ENCODE assay signal across 9 cellular contexts in the genomic region with DNA sequence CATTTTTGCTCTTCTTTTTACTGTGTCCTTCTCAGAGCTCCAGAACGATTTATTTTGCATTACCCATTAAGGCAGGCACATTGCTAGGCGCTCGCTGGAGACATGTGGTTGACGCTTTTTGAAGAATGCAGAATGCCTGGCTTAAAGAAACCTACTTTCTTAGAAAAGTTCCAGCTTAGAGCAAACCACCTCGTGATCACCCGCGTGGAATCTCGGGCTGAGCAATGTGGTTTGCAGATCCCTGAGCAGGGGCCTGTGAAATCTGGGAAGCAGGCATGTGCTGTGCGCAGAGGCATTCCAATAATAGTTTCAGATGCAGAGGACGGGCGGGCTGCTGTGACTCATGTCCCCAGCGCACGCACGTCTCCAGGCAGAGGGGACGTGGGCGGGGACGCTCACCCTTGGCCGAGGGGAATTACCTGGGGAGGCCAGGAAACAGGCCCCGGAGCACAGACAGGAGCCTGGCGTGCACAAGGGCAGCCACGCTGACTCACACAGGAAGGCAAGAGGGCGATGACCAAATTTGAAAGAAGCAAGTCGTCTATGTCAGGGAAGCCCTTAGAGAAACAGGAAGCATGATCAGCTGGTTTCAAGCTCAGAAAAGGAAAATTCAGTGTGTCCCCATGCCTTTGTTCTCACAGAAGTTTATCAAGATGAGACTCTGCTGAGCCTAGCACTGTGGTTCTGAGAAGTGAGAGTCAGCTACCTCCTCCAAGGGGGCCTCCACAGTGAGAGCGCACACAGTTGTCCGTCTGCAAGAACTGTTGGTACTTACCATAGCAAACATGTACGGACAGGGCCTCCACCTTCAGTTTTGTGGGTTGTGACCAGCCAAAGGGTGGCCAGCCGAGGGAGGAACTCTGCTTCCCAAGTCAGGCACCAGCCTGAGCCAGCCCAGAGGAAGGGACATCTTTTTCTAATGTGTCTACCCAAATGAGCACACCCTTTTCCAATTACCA.
DNase-seq lines count a peak whose midpoint lies in the region; ATAC-seq and TF ChIP-seq lines count a peak whose summit lies in the region.
"Had no signal": no experiment of that assay in that cellular context is flagged by ENCODE, and none has a peak within 500 bp of the region (broad histone marks: within the 10 kb centered on the region; RNA-seq: fewer than 3 reads in every experiment).

No MANE protein-coding gene starts in this region.

- peak overlapping the region in 7 of 12 donors; percentile 6 to 23 (median 20) for H3K4me3 ChIP-seq in heart left ventricle
- no peak overlapping the region for H3K4me3 ChIP-seq in urinary bladder (ENCODE audit: low read depth, low read length)

- TF ChIP-seq POLR2A in heart left ventricle (IDR thresholded peaks at IDR 0.05) = no peak

- WGBS in heart left ventricle, 4 donors = 20 to 27% (median 24%) methylated on average over 24 to 27 of the region's 27 CpGs
- WGBS in urinary bladder = 50% methylated on average over 27 of the region's 27 CpGs

- peak overlapping the region; percentile 91 for H3K27ac Mint-ChIP-seq in activated naive CD8-positive, alpha-beta T cell

- H3K27me3 Mint-ChIP-seq in activated naive CD8-positive, alpha-beta T cell = no peaks in the 10 kb centered on the region

- H3K4me1 ChIP-seq in heart left ventricle = peaks cover 0 to 48% (median 16%) of the 10 kb centered on the region in 12 donors
- peaks cover 1% of the 10 kb centered on the region for H3K4me1 ChIP-seq in urinary bladder (ENCODE audit: insufficient read depth)

- DNase-seq in NK-92 treated with Interleukin-12 subunit alpha and Interleukin-12 subunit beta, amount 100 ng/mL, for 24 hours (lab: John Stamatoyannopoulos, UW) = peak; percentile 95
- DNase-seq in NK-92 (lab: John Stamatoyannopoulos, UW; ENCODE audit: unreplicated experiment) (no peak), heart left ventricle (peak; percentile 82 to 96 (median 88)), renal cortical epithelial cell (ENCODE audit: low read depth) (peak; percentile 98)

- no peaks in the 10 kb centered on the region for H3K9me3 ChIP-seq in heart left ventricle

- H3K36me3 Mint-ChIP-seq in activated naive CD8-positive, alpha-beta T cell = no peaks in the 10 kb centered on the region

- intact Hi-C loops in heart left ventricle (cut with DNase I) = no loop called here

- peaks cover 56% of the 10 kb centered on the region for H3K4me1 Mint-ChIP-seq in activated naive CD8-positive, alpha-beta T cell (ENCODE audit: low read depth)

- H3K27me3 ChIP-seq in heart left ventricle = no peaks in the 10 kb centered on the region

- no peak for TF ChIP-seq CTCF in heart left ventricle (IDR thresholded peaks at IDR 0.05)

- peak; percentile 96 for ATAC-seq in HG03139 (IDR thresholded peaks at IDR 0.05; ENCODE audit: unreplicated experiment)
- peak; percentile 94 for ATAC-seq in SK-N-SH treated with all-trans-retinoic acid at 6 μM for 48 hours
- peak; percentile 86 to 99 (median 98) for ATAC-seq in heart left ventricle

- no peaks in the 10 kb centered on the region for H3K9me3 Mint-ChIP-seq in activated naive CD8-positive, alpha-beta T cell (ENCODE audit: low read depth)

- peak overlapping the region; percentile 70 for H3K4me3 Mint-ChIP-seq in activated naive CD8-positive, alpha-beta T cell

- no peaks in the 10 kb centered on the region for H3K36me3 ChIP-seq in heart left ventricle
- no peaks in the 10 kb centered on the region for H3K36me3 ChIP-seq in urinary bladder (ENCODE audit: insufficient read depth)

- H3K27ac ChIP-seq in heart left ventricle (peak overlapping the region; percentile 10 to 92 (median 68)), urinary bladder (ENCODE audit: low read depth) (peak overlapping the region; percentile 81)
- H3K27ac ChIP-seq: 22Rv1 had no signal

TF ChIP-seq in SK-N-SH treated with all-trans-retinoic acid at 6 μM for 48 hours, 23 proteins besides CTCF, POLR2A, EP300 and RAD21 (continues in another document):
- no peak for TF ChIP-seq ZNF70 (CRISPR knock-in tag; IDR thresholded peaks at IDR 0.05)
- TF ChIP-seq ZFP30 (CRISPR knock-in tag; IDR thresholded peaks at IDR 0.05) = no peak
- TF ChIP-seq ESRRG (CRISPR knock-in tag; IDR thresholded peaks at IDR 0.05) = no peak
- peak; percentile 57; the same call in 1 of the 2 replicates for TF ChIP-seq CSDC2 (CRISPR knock-in tag; IDR thresholded peaks at IDR 0.05)
- TF ChIP-seq, protein P1, sequence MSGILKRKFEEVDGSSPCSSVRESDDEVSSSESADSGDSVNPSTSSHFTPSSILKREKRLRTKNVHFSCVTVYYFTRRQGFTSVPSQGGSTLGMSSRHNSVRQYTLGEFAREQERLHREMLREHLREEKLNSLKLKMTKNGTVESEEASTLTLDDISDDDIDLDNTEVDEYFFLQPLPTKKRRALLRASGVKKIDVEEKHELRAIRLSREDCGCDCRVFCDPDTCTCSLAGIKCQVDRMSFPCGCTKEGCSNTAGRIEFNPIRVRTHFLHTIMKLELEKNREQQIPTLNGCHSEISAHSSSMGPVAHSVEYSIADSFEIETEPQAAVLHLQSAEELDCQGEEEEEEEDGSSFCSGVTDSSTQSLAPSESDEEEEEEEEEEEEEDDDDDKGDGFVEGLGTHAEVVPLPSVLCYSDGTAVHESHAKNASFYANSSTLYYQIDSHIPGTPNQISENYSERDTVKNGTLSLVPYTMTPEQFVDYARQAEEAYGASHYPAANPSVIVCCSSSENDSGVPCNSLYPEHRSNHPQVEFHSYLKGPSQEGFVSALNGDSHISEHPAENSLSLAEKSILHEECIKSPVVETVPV (CRISPR knock-in tag; IDR thresholded peaks at IDR 0.05) = no peak
- TF ChIP-seq POU6F1 (CRISPR knock-in tag; IDR thresholded peaks at IDR 0.05; ENCODE audit: borderline replicate concordance, low read depth) = 0 out of 2 replicates have a peak, but pooled peaks have one; percentile 44
- TF ChIP-seq, protein P2, sequence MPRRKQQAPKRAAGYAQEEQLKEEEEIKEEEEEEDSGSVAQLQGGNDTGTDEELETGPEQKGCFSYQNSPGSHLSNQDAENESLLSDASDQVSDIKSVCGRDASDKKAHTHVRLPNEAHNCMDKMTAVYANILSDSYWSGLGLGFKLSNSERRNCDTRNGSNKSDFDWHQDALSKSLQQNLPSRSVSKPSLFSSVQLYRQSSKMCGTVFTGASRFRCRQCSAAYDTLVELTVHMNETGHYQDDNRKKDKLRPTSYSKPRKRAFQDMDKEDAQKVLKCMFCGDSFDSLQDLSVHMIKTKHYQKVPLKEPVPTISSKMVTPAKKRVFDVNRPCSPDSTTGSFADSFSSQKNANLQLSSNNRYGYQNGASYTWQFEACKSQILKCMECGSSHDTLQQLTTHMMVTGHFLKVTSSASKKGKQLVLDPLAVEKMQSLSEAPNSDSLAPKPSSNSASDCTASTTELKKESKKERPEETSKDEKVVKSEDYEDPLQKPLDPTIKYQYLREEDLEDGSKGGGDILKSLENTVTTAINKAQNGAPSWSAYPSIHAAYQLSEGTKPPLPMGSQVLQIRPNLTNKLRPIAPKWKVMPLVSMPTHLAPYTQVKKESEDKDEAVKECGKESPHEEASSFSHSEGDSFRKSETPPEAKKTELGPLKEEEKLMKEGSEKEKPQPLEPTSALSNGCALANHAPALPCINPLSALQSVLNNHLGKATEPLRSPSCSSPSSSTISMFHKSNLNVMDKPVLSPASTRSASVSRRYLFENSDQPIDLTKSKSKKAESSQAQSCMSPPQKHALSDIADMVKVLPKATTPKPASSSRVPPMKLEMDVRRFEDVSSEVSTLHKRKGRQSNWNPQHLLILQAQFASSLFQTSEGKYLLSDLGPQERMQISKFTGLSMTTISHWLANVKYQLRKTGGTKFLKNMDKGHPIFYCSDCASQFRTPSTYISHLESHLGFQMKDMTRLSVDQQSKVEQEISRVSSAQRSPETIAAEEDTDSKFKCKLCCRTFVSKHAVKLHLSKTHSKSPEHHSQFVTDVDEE (CRISPR knock-in tag; IDR thresholded peaks at IDR 0.05) = no peak
- 0 out of 2 replicates have a peak, but pooled peaks have one; percentile 43 for TF ChIP-seq ZC3H10 (CRISPR knock-in tag; IDR thresholded peaks at IDR 0.05)
- TF ChIP-seq, protein P3, sequence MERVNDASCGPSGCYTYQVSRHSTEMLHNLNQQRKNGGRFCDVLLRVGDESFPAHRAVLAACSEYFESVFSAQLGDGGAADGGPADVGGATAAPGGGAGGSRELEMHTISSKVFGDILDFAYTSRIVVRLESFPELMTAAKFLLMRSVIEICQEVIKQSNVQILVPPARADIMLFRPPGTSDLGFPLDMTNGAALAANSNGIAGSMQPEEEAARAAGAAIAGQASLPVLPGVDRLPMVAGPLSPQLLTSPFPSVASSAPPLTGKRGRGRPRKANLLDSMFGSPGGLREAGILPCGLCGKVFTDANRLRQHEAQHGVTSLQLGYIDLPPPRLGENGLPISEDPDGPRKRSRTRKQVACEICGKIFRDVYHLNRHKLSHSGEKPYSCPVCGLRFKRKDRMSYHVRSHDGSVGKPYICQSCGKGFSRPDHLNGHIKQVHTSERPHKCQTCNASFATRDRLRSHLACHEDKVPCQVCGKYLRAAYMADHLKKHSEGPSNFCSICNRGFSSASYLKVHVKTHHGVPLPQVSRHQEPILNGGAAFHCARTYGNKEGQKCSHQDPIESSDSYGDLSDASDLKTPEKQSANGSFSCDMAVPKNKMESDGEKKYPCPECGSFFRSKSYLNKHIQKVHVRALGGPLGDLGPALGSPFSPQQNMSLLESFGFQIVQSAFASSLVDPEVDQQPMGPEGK (CRISPR knock-in tag; IDR thresholded peaks at IDR 0.05; ENCODE audit: borderline replicate concordance) = peak; percentile 32; the same call in 1 of the 2 replicates
- TF ChIP-seq ZNF8 (CRISPR knock-in tag; IDR thresholded peaks at IDR 0.05) = no peak
- peak; percentile 95 for TF ChIP-seq SNAI2 (CRISPR knock-in tag; IDR thresholded peaks at IDR 0.05)
- no peak for TF ChIP-seq ZNF565 (CRISPR knock-in tag; conservative IDR thresholded peaks at IDR 0.05; ENCODE audit: low read depth)
- no peak for TF ChIP-seq RARB (CRISPR knock-in tag; IDR thresholded peaks at IDR 0.05)
- TF ChIP-seq TCF4 (CRISPR knock-in tag; IDR thresholded peaks at IDR 0.05; ENCODE audit: borderline replicate concordance) = no peak
